14 cellular contexts compared by ENCODE assay signal in genomic region chr15:57387644-57388076, GRCh38. TPM values are rescaled to one million over a fixed set of nuclear protein-coding genes. Genes with fewer than 3 reads are reported as not detected.
A peak's percentile ranks its signal among the peaks of the same experiment; 100 is the strongest.
DNase-seq lines count a peak whose midpoint lies in the region; ATAC-seq lines count a peak whose summit lies in the region.
"Had no signal": no experiment of that assay in that cellular context is flagged by ENCODE, and none has a peak within 500 bp of the region (broad histone marks: within the 10 kb centered on the region; RNA-seq: fewer than 3 reads in every experiment).

No MANE protein-coding gene starts in this region.

- H3K9ac ChIP-seq in trophoblast cell (ENCODE audit: low read length) = no peak overlapping the region
- H3K9ac ChIP-seq: BLaER1 treated with 17β-estradiol and CSF1 and Interleukin-3, amounts not matched to agents 10 nM and 100 nM had no signal

- no peaks in the 10 kb centered on the region for H3K36me3 Mint-ChIP-seq in effector memory CD8-positive, alpha-beta T cell (ENCODE audit: insufficient read depth)
- H3K36me3 Mint-ChIP-seq: activated naive CD4-positive, alpha-beta T cell treated with anti-CD3 and anti-CD28 coated beads, Interleukin-2, amount 50 U/mL, for 24 hours had no signal

- H3K9me3 Mint-ChIP-seq in effector memory CD8-positive, alpha-beta T cell = peaks cover 0 to 2% of the 10 kb centered on the region in 2 donors
- H3K9me3 Mint-ChIP-seq: activated naive CD4-positive, alpha-beta T cell treated with anti-CD3 and anti-CD28 coated beads, Interleukin-2, amount 50 U/mL, for 24 hours had no signal

- peak overlapping the region; percentile 41 for H3K14ac ChIP-seq in trophoblast cell (ENCODE audit: low read length)

- H3K4me3 Mint-ChIP-seq in effector memory CD8-positive, alpha-beta T cell = no peak overlapping the region
- H3K4me3 Mint-ChIP-seq: activated naive CD4-positive, alpha-beta T cell treated with anti-CD3 and anti-CD28 coated beads, Interleukin-2, amount 50 U/mL, for 24 hours had no signal

- peak overlapping the region; percentile 24 for H3K4me2 ChIP-seq in trophoblast cell (ENCODE audit: low read length)
- H3K4me2 ChIP-seq: BLaER1 treated with 17β-estradiol and CSF1 and Interleukin-3, amounts not matched to agents 10 nM and 100 nM had no signal

- no peak overlapping the region for H3K23ac ChIP-seq in trophoblast cell (ENCODE audit: low read length)

- H3K4ac ChIP-seq in trophoblast cell (ENCODE audit: low read depth, low read length) = peak overlapping the region; percentile 22

- in situ Hi-C loops in HAP-1 (cut with MboI; ENCODE audit: low sequenced_read_pairs) = no loop called here

- peak; percentile 72 to 80 for DNase-seq in HAP-1 (ENCODE audit: low spot score in 2 of 2)
- peak; percentile 69 for DNase-seq in NCI-H2227 (lab: John Stamatoyannopoulos, UW; ENCODE audit: unreplicated experiment)
- no peak for DNase-seq in trophoblast cell
- no peak for DNase-seq in T-helper 9 cell
- no peak for DNase-seq in dermis blood vessel endothelial cell
- no peak for DNase-seq in effector memory CD8-positive, alpha-beta T cell
- DNase-seq: gastrocnemius medialis; KBM-7; stimulated activated CD4-positive, alpha-beta T cell treated with anti-CD3 and anti-CD28 coated beads, Interleukin-12 subunit alpha, Interleukin-12 subunit beta, amount 100 ng/mL, for 4 hours had no signal

- H3K36me3 ChIP-seq in HAP-1 (replicated peaks) = no peaks in the 10 kb centered on the region
- no peaks in the 10 kb centered on the region for H3K36me3 ChIP-seq in trophoblast cell (ENCODE audit: control insufficient read depth in 1 of 2, insufficient read depth in 2 of 2, low read length in 2 of 2)
- H3K36me3 ChIP-seq: BLaER1 treated with 17β-estradiol and CSF1 and Interleukin-3, amounts not matched to agents 10 nM and 100 nM; gastrocnemius medialis had no signal

- ATAC-seq in GM18873 (IDR thresholded peaks at IDR 0.05; ENCODE audit: low FRiP score, unreplicated experiment) = no peak
- no peak for ATAC-seq in effector memory CD8-positive, alpha-beta T cell (replicated peaks)

- no peak overlapping the region for H4K12ac ChIP-seq in trophoblast cell (ENCODE audit: low read depth, low read length)

- no peak overlapping the region for H2BK5ac ChIP-seq in trophoblast cell (ENCODE audit: low read depth, low read length, poor library complexity)

- no peaks in the 10 kb centered on the region for H3K4me1 Mint-ChIP-seq in effector memory CD8-positive, alpha-beta T cell (ENCODE audit: low read depth in 2 of 2)
- H3K4me1 Mint-ChIP-seq: activated naive CD4-positive, alpha-beta T cell treated with anti-CD3 and anti-CD28 coated beads, Interleukin-2, amount 50 U/mL, for 24 hours had no signal

- no peak overlapping the region for H2AFZ ChIP-seq in trophoblast cell (ENCODE audit: insufficient read depth, low read length, poor library complexity)

- H2AK5ac ChIP-seq in trophoblast cell (ENCODE audit: low read length) = no peak overlapping the region

- no peak overlapping the region for H2BK120ac ChIP-seq in trophoblast cell (ENCODE audit: insufficient read depth, low read length, poor library complexity)

- H3K27ac ChIP-seq in trophoblast cell (ENCODE audit: low read depth, low read length) = peak overlapping the region; percentile 27
- H3K27ac ChIP-seq: BLaER1 treated with 17β-estradiol and CSF1 and Interleukin-3, amounts not matched to agents 10 nM and 100 nM; gastrocnemius medialis had no signal

- no peak overlapping the region for H3K27ac Mint-ChIP-seq in effector memory CD8-positive, alpha-beta T cell
- H3K27ac Mint-ChIP-seq: activated naive CD4-positive, alpha-beta T cell treated with anti-CD3 and anti-CD28 coated beads, Interleukin-2, amount 50 U/mL, for 24 hours had no signal

- no peaks in the 10 kb centered on the region for H3K79me2 ChIP-seq in trophoblast cell (ENCODE audit: control insufficient read depth, insufficient read depth, low read length, poor library complexity)

- H3K9me3 ChIP-seq in HAP-1 (no peaks in the 10 kb centered on the region), trophoblast cell (ENCODE audit: insufficient read depth, low read depth, low read length) (no peaks in the 10 kb centered on the region)
- H3K9me3 ChIP-seq: gastrocnemius medialis had no signal

- H4K8ac ChIP-seq in trophoblast cell (ENCODE audit: low read depth, low read length) = peak overlapping the region; percentile 58

- WGBS in trophoblast cell (ENCODE audit: extremely low coverage, insufficient coverage, insufficient read length) = no CpG with 5 or more reads among the region's 2 CpGs

- H4K91ac ChIP-seq in trophoblast cell (ENCODE audit: low read depth, low read length) = peak overlapping the region; percentile 60

- peaks cover 6% of the 10 kb centered on the region for H3K79me1 ChIP-seq in trophoblast cell (ENCODE audit: low read length)

- H3K18ac ChIP-seq in trophoblast cell (ENCODE audit: low read length) = peak overlapping the region; percentile 44

- H3K27me3 Mint-ChIP-seq in effector memory CD8-positive, alpha-beta T cell = peaks cover 5 to 74% of the 10 kb centered on the region in 2 donors

- no peak overlapping the region for H2BK12ac ChIP-seq in trophoblast cell (ENCODE audit: low read length)

- H3K4me1 ChIP-seq in HAP-1 = peaks cover 44% of the 10 kb centered on the region
- H3K4me1 ChIP-seq in trophoblast cell (ENCODE audit: control insufficient read depth in 1 of 2, insufficient read depth in 2 of 2, low read length in 2 of 2) = peaks cover 9 to 15% of the 10 kb centered on the region in 2 experiments
- H3K4me1 ChIP-seq: BLaER1 treated with 17β-estradiol and CSF1 and Interleukin-3, amounts not matched to agents 10 nM and 100 nM; gastrocnemius medialis had no signal

- no peaks in the 10 kb centered on the region for H3K27me3 ChIP-seq in HAP-1 (ENCODE audit: low read depth)
- H3K27me3 ChIP-seq in trophoblast cell (ENCODE audit: insufficient read depth, low read length) = no peaks in the 10 kb centered on the region
- H3K27me3 ChIP-seq: BLaER1 treated with 17β-estradiol and CSF1 and Interleukin-3, amounts not matched to agents 10 nM and 100 nM; gastrocnemius medialis had no signal

- H3K4me3 ChIP-seq in HAP-1 (no peak overlapping the region), iPS-11a (ENCODE audit: low read depth, low read length) (peak overlapping the region; percentile 31), trophoblast cell (ENCODE audit: low read depth, low read length) (no peak overlapping the region)
- H3K4me3 ChIP-seq: BLaER1 treated with 17β-estradiol and CSF1 and Interleukin-3, amounts not matched to agents 10 nM and 100 nM; gastrocnemius medialis had no signal

RNA-seq across cellular contexts. Expression of gene CGNL1, which starts 11.4 kb away (rescaled TPM):
- polyA plus RNA-seq in trophoblast cell (2013) = 9.6 and 10.1 TPM in 2 replicates
- total RNA-seq in dermis blood vessel endothelial cell = 16.3 and 21.1 TPM in 2 replicates
- total RNA-seq: activated CD8-positive, alpha-beta memory T cell treated with anti-CD3 and anti-CD28 coated beads for 36 hours had no signal

Comparison
In these comparisons a context has a peak if more than half of its experiments do, and no peak if none do; other contexts are left out.
1. DNase-seq: peak in HAP-1 (2 of 2) and NCI-H2227 (single experiment); none in trophoblast cell (0 of 2), T-helper 9 cell (single experiment), dermis blood vessel endothelial cell (single experiment) and effector memory CD8-positive, alpha-beta T cell (0 of 3).